8 cellular contexts compared by ENCODE assay signal in genomic region chr7:23467731-23468720, GRCh38. TPM values are rescaled to one million over a fixed set of nuclear protein-coding genes. Genes with fewer than 3 reads are reported as not detected.
DNase-seq lines count a peak whose midpoint lies in the region; ATAC-seq, FAIRE-seq and TF ChIP-seq lines count a peak whose summit lies in the region.

No MANE protein-coding gene starts in this region.

- no peaks in the 10 kb centered on the region for H3K36me3 ChIP-seq in ACC112 (ENCODE audit: insufficient read depth, low read length)
- peaks cover 5% of the 10 kb centered on the region for H3K36me3 ChIP-seq in mesodermal cell (ENCODE audit: control insufficient read depth, insufficient read depth, low read length)

- H3K4me1 ChIP-seq in ACC112 (ENCODE audit: control insufficient read depth, insufficient read depth, low read length, unreplicated experiment) (peaks cover 54% of the 10 kb centered on the region), mesodermal cell (ENCODE audit: control insufficient read depth, insufficient read depth, low read length, poor library complexity, severe bottlenecking) (peaks cover 21% of the 10 kb centered on the region)

- FAIRE-seq in GM12891 (lab: Jason Lieb, UNC): peak; percentile 76

- peaks cover 76% of the 10 kb centered on the region for H3K79me2 ChIP-seq in ACC112 (ENCODE audit: control insufficient read depth, insufficient read depth, low read length, unreplicated experiment)

- TF ChIP-seq CTCF in astrocyte of the spinal cord (IDR thresholded peaks at IDR 0.05; ENCODE audit: low read depth, low read length): no peak

- ATAC-seq in Right ventricle myocardium superior (ENCODE audit: poor library complexity) (no peak), GM18907 (IDR thresholded peaks at IDR 0.05; ENCODE audit: unreplicated experiment) (no peak)

- WGBS in mesodermal cell (ENCODE audit: insufficient coverage in 2 of 2), 2 experiments: 0 to 1% methylated on average over 38 to 50 of the region's 56 CpGs

- DNase-seq in GM12891 (ENCODE audit: insufficient read length, low spot score) (no peak), NCI-H748 (lab: John Stamatoyannopoulos, UW; ENCODE audit: unreplicated experiment) (peak; percentile 51), astrocyte of the spinal cord (ENCODE audit: low read depth, low spot score) (peak; percentile 63), kidney glomerular epithelial cell (lab: John Stamatoyannopoulos, UW) (no peak), Right ventricle myocardium superior (no peak)

- no peak overlapping the region for H2AFZ ChIP-seq in ACC112 (ENCODE audit: low read length, unreplicated experiment)

- intact Hi-C loops in Right ventricle myocardium superior (cut with DNase I): no loop called here

- no peaks in the 10 kb centered on the region for H3K9me3 ChIP-seq in mesodermal cell (ENCODE audit: control insufficient read depth, low read length)

- in situ Hi-C loops in astrocyte of the spinal cord (cut with HindIII; ENCODE audit: low sequenced_read_pairs): no loop called here

- H3K27me3 ChIP-seq in ACC112 (ENCODE audit: insufficient read depth, low read length): no peaks in the 10 kb centered on the region

- H3K27ac ChIP-seq in ACC112 (ENCODE audit: low read depth, low read length) (peak overlapping the region; percentile 87), mesodermal cell (ENCODE audit: low read depth, low read length, severe bottlenecking) (peak overlapping the region; percentile 97)

- no peak; the same call in 1 of the 2 replicates for TF ChIP-seq POLR2A in GM12891 (IDR thresholded peaks at IDR 0.05; ENCODE audit: low read depth, low read length)

- H3K4me3 ChIP-seq in ACC112 (ENCODE audit: low read depth, low read length) (peak overlapping the region; percentile 96), astrocyte of the spinal cord (ENCODE audit: low read depth, low read length) (peak overlapping the region; percentile 86), mesodermal cell (ENCODE audit: extremely low read depth, insufficient read depth, low read length, poor library complexity, severe bottlenecking) (peak overlapping the region; percentile 94)

TF ChIP-seq in GM12891, 5 proteins besides CTCF, POLR2A, EP300 and RAD21:
- TF ChIP-seq SPI1 (IDR thresholded peaks at IDR 0.05; ENCODE audit: low read depth, low read length) (0 out of 2 replicates have a peak, but pooled peaks have one; percentile 28), POU2F2 (IDR thresholded peaks at IDR 0.05; ENCODE audit: low read depth, low read length) (peak; percentile 31; the same call in 1 of the 2 replicates), PAX5 (IDR thresholded peaks at IDR 0.05; ENCODE audit: insufficient read depth, low read length, severe bottlenecking) (no peak), TAF1 (IDR thresholded peaks at IDR 0.05; ENCODE audit: low read depth, low read length) (peak; percentile 56; the same call in 1 of the 2 replicates), POLR2AphosphoS5 (IDR thresholded peaks at IDR 0.05; ENCODE audit: low read depth, low read length) (no peak; the same call in 1 of the 2 replicates)
TF ChIP-seq in GM12891: peak in this region for 3.

RNA-seq across cellular contexts. Expression of gene IGF2BP3, which starts 2.3 kb away (rescaled TPM):
- polyA plus RNA-seq in GM12891 (2012; ENCODE audit: low read depth, missing spikeins): 31.3 TPM
- polyA plus RNA-seq in mesodermal cell (2013, experiment 1 of 2): 64.7 TPM
- polyA plus RNA-seq in mesodermal cell (2013, experiment 2 of 2): 70.8 TPM
- total RNA-seq in Right ventricle myocardium superior: not detected

Comparison
In these comparisons a context has a peak if more than half of its experiments do, and no peak if none do; other contexts are left out.
1. DNase-seq: peak in NCI-H748 (single experiment) and astrocyte of the spinal cord (single experiment); none in GM12891 (single experiment), kidney glomerular epithelial cell (single experiment) and Right ventricle myocardium superior (single experiment).
2. Peak in every context shown above with its lines, with median percentiles within 50 percentile points of each other: H3K4me3 ChIP-seq.